8 cellular contexts compared by ENCODE assay signal in genomic region chr6:35415065-35415880, GRCh38. TPM values are rescaled to one million over a fixed set of nuclear protein-coding genes. Genes with fewer than 3 reads are reported as not detected.
A peak's percentile ranks its signal among the peaks of the same experiment; 100 is the strongest.
DNase-seq lines count a peak whose midpoint lies in the region; ATAC-seq and TF ChIP-seq lines count a peak whose summit lies in the region.

No MANE protein-coding gene starts in this region.

- H3K27me3 ChIP-seq in lower lobe of right lung (ENCODE audit: low read depth) (no peaks in the 10 kb centered on the region), upper lobe of right lung (no peaks in the 10 kb centered on the region)

- DNase-seq in ELF-1 (ENCODE audit: low read depth, low spot score) (peak; percentile 71), NCI-H1105 (lab: John Stamatoyannopoulos, UW) (peak; percentile 75), SW480 (ENCODE audit: low spot score) (peak; percentile 27), dermis blood vessel endothelial cell (peak; percentile 75), lower lobe of right lung (peak; percentile 73), upper lobe of right lung (peak; percentile 77), GM20000 (ENCODE audit: low spot score) (no peak), CD14-positive monocyte (ENCODE audit: low spot score) (no peak)

- H3K36me3 Mint-ChIP-seq in CD14-positive monocyte: peaks cover 69 to 82% of the 10 kb centered on the region in 2 donors

- H3K9me3 ChIP-seq in lower lobe of right lung: no peaks in the 10 kb centered on the region
- H3K9me3 ChIP-seq in upper lobe of right lung: no peaks in the 10 kb centered on the region

- peaks cover 2 to 10% (median 7%) of the 10 kb centered on the region in 3 donors for H3K27me3 Mint-ChIP-seq in CD14-positive monocyte (ENCODE audit: low read depth in 3 of 3)

- peak overlapping the region in 3 of 7 donors; percentile 54 to 76 (median 65) for H3K27ac Mint-ChIP-seq in CD14-positive monocyte

- H3K27ac ChIP-seq in lower lobe of right lung (no peak overlapping the region), upper lobe of right lung (no peak overlapping the region)

- intact Hi-C loops in lower lobe of right lung (cut with DNase I): no loop called here
- intact Hi-C loops in upper lobe of right lung (cut with DNase I): no loop called here
- intact Hi-C loops in CD14-positive monocyte (cut with micrococcal nuclease): no loop called here

- H3K4me1 Mint-ChIP-seq in CD14-positive monocyte: peaks cover 39% of the 10 kb centered on the region

- H3K4me3 ChIP-seq in lower lobe of right lung (no peak overlapping the region), upper lobe of right lung (no peak overlapping the region)

- H3K4me3 Mint-ChIP-seq in CD14-positive monocyte: no peak overlapping the region

- TF ChIP-seq CTCF in lower lobe of right lung (IDR thresholded peaks at IDR 0.05) (peak; percentile 57), upper lobe of right lung (IDR thresholded peaks at IDR 0.05) (peak; percentile 57), GM20000 (IDR thresholded peaks at IDR 0.05; ENCODE audit: extremely low read depth, missing control alignments) (no peak), CD14-positive monocyte (IDR thresholded peaks at IDR 0.05) (no peak)

- H3K4me1 ChIP-seq in lower lobe of right lung (peaks cover 27% of the 10 kb centered on the region), upper lobe of right lung (peaks cover 13% of the 10 kb centered on the region)

- peak; percentile 83 to 87 for ATAC-seq in lower lobe of right lung
- ATAC-seq in upper lobe of right lung: peak; percentile 84

- H3K9me3 Mint-ChIP-seq in CD14-positive monocyte: peaks cover 0 to 2% (median 0%) of the 10 kb centered on the region in 7 donors

- peaks cover 61% of the 10 kb centered on the region for H3K36me3 ChIP-seq in lower lobe of right lung
- peaks cover 43% of the 10 kb centered on the region for H3K36me3 ChIP-seq in upper lobe of right lung

RNA-seq across cellular contexts. Expression of gene FANCE, which starts 36.9 kb away (rescaled TPM):
- total RNA-seq in dermis blood vessel endothelial cell (14.5 and 18.0 TPM in 2 replicates), lower lobe of right lung (9.0 TPM), upper lobe of right lung (10.4 TPM)
- 1 to 10 TPM; 1.8 to 3.0 TPM for polyA plus RNA-seq in CD14-positive monocyte

RNA-seq across cellular contexts. Expression of gene RPL10A, which starts 52.9 kb away (rescaled TPM):
- total RNA-seq in dermis blood vessel endothelial cell (1,962 and 2,039 TPM in 2 replicates), lower lobe of right lung (1,025 TPM), upper lobe of right lung (941 TPM)
- 100 to 1,000 TPM; 345 to 421 TPM for polyA plus RNA-seq in CD14-positive monocyte

Comparison
In these comparisons a context has a peak if more than half of its experiments do, and no peak if none do; other contexts are left out.
1. DNase-seq: peak in ELF-1 (single experiment), NCI-H1105 (single experiment), SW480 (single experiment), dermis blood vessel endothelial cell (single experiment), lower lobe of right lung (single experiment) and upper lobe of right lung (single experiment); none in GM20000 (single experiment) and CD14-positive monocyte (single experiment).
2. CTCF ChIP-seq: peak in lower lobe of right lung (single experiment) and upper lobe of right lung (single experiment); none in GM20000 (single experiment) and CD14-positive monocyte (single experiment).